In the genomic region with DNA sequence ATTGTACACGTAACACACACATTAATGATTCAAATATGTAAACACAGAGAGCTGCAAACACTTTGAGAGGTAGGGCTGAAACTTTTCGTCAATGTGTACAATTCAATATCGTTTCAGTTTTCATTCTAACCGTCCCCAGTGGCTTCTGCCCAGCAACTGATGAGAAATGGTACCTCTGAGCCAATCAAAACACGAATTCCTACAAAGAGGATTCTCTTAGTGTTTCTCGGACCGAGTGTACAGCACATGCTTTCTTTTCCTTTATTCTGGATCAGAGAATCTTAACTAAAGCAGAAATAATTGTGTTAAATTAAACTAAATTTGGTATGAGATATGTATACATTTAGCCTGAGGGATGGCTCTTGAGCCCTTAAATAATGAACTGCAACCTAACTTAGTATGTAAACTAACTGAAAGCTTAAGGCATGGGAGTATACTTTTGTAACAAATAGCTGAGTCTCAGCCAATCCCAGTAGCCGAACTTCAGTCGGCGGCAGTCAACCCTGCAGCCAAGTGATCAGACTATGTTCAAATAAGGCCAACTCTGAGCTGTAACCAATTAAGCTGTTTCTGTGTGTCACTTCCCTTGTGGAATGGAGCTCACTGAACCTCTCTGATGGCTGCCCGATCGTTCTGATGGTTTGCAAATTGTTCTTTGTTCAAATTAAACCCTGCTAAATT, we compare ENCODE assay signal across 1 cellular context.
TF ChIP-seq lines count a peak whose summit lies in the region.

No MANE protein-coding gene starts in this region.

TF ChIP-seq in HepG2, 621 proteins besides CTCF, POLR2A, EP300 and RAD21 (continued from another document and continues in another):
- no peak for TF ChIP-seq HDAC6 (IDR thresholded peaks at IDR 0.05; ENCODE audit: low read depth, low read length)
- TF ChIP-seq ZNF777 (CRISPR knock-in tag; IDR thresholded peaks at IDR 0.05): 0 out of 2 replicates have a peak, but pooled peaks have one; percentile 37
- TF ChIP-seq RFXAP (CRISPR knock-in tag; IDR thresholded peaks at IDR 0.05; ENCODE audit: borderline replicate concordance): peak; percentile 100
- peak; percentile 27; the same call in 1 of the 2 replicates for TF ChIP-seq HOXA3 (CRISPR knock-in tag; IDR thresholded peaks at IDR 0.05)
- TF ChIP-seq JUND (CRISPR knock-in tag; IDR thresholded peaks at IDR 0.05): no peak
- TF ChIP-seq SOX13 (IDR thresholded peaks at IDR 0.05): 0 out of 2 replicates have a peak, but pooled peaks have one; percentile 32
- TF ChIP-seq SOX13 (CRISPR knock-in tag; conservative IDR thresholded peaks at IDR 0.05 in 1 of 2, IDR thresholded peaks at IDR 0.05 in 1 of 2): peak in 1 of 2 experiments; percentile 30; a peak in 1 of 4 replicates
- TF ChIP-seq, protein P1, sequence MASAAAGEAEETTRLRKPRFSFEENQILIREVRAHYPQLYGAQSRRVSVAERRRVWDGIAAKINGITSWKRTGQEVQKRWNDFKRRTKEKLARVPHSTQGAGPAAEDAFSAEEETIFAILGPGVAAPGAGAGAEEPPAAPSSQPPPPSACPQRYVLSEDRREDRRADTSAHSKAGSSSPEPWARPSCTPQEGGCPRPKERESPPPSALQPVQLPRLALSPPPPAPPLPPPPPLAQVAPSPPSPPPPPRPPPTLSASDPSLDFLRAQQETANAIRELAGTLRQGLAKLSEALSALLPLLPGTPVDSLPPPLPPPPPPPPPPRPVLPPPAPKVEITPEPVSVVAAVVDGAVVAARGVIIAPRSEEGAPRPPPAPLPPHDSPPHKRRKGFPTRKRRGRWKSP (CRISPR knock-in tag; IDR thresholded peaks at IDR 0.05): no peak
- TF ChIP-seq, protein P2, sequence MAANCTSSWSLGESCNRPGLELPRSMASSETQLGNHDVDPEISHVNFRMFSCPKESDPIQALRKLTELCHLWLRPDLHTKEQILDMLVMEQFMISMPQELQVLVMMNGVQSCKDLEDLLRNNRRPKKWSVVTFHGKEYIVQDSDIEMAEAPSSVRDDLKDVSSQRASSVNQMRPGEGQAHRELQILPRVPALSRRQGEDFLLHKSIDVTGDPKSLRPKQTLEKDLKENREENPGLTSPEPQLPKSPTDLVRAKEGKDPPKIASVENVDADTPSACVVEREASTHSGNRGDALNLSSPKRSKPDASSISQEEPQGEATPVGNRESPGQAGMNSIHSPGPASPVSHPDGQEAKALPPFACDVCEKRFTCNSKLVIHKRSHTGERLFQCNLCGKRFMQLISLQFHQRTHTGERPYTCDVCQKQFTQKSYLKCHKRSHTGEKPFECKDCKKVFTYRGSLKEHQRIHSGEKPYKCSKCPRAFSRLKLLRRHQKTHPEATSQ (CRISPR knock-in tag; IDR thresholded peaks at IDR 0.05; ENCODE audit: borderline replicate concordance): no peak
- peak; percentile 52 for TF ChIP-seq TEAD3 (CRISPR knock-in tag; optimal IDR thresholded peaks at IDR 0.05; ENCODE audit: borderline replicate concordance)
- no peak for TF ChIP-seq PAWR (CRISPR knock-in tag; IDR thresholded peaks at IDR 0.05; ENCODE audit: borderline replicate concordance)
- TF ChIP-seq TRIM24 (CRISPR knock-in tag; IDR thresholded peaks at IDR 0.05): no peak
- 0 out of 2 replicates have a peak, but pooled peaks have one; percentile 54 for TF ChIP-seq AKAP8 (CRISPR knock-in tag; IDR thresholded peaks at IDR 0.05)
- no peak for TF ChIP-seq PHF5A (CRISPR knock-in tag; IDR thresholded peaks at IDR 0.05; ENCODE audit: low read depth, unreplicated experiment)
- no peak for TF ChIP-seq MYC (CRISPR knock-in tag; IDR thresholded peaks at IDR 0.05; ENCODE audit: borderline replicate concordance)
- TF ChIP-seq, protein P3, sequence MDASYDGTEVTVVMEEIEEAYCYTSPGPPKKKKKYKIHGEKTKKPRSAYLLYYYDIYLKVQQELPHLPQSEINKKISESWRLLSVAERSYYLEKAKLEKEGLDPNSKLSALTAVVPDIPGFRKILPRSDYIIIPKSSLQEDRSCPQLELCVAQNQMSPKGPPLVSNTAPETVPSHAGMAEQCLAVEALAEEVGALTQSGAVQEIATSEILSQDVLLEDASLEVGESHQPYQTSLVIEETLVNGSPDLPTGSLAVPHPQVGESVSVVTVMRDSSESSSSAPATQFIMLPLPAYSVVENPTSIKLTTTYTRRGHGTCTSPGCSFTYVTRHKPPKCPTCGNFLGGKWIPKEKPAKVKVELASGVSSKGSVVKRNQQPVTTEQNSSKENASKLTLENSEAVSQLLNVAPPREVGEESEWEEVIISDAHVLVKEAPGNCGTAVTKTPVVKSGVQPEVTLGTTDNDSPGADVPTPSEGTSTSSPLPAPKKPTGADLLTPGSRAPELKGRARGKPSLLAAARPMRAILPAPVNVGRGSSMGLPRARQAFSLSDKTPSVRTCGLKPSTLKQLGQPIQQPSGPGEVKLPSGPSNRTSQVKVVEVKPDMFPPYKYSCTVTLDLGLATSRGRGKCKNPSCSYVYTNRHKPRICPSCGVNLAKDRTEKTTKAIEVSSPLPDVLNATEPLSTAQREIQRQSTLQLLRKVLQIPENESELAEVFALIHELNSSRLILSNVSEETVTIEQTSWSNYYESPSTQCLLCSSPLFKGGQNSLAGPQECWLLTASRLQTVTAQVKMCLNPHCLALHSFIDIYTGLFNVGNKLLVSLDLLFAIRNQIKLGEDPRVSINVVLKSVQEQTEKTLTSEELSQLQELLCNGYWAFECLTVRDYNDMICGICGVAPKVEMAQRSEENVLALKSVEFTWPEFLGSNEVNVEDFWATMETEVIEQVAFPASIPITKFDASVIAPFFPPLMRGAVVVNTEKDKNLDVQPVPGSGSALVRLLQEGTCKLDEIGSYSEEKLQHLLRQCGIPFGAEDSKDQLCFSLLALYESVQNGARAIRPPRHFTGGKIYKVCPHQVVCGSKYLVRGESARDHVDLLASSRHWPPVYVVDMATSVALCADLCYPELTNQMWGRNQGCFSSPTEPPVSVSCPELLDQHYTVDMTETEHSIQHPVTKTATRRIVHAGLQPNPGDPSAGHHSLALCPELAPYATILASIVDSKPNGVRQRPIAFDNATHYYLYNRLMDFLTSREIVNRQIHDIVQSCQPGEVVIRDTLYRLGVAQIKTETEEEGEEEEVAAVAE (CRISPR knock-in tag; IDR thresholded peaks at IDR 0.05; ENCODE audit: borderline replicate concordance): peak; percentile 97
- TF ChIP-seq AGO1 (IDR thresholded peaks at IDR 0.05; ENCODE audit: low read depth, low read length, poor library complexity, severe bottlenecking): no peak
- TF ChIP-seq ZNF670 (CRISPR knock-in tag; IDR thresholded peaks at IDR 0.05; ENCODE audit: borderline replicate concordance): peak; percentile 91; the same call in 1 of the 2 replicates
- 0 out of 2 replicates have a peak, but pooled peaks have one; percentile 7 for TF ChIP-seq SIX1 (CRISPR knock-in tag; IDR thresholded peaks at IDR 0.05; ENCODE audit: borderline replicate concordance)
- peak; percentile 40; the same call in 1 of the 2 replicates for TF ChIP-seq ZNF749 (CRISPR knock-in tag; IDR thresholded peaks at IDR 0.05; ENCODE audit: borderline replicate concordance)
- TF ChIP-seq FOXA1 (IDR thresholded peaks at IDR 0.05): no peak
- TF ChIP-seq FOXA1 (CRISPR knock-in tag; IDR thresholded peaks at IDR 0.05): peak; percentile 59
- TF ChIP-seq KMT2B (CRISPR knock-in tag; IDR thresholded peaks at IDR 0.05): peak; percentile 26; the same call in 1 of the 2 replicates
- TF ChIP-seq ARID2 (CRISPR knock-in tag; IDR thresholded peaks at IDR 0.05; ENCODE audit: borderline replicate concordance): no peak; the same call in 1 of the 2 replicates
- TF ChIP-seq YEATS4 (CRISPR knock-in tag; IDR thresholded peaks at IDR 0.05; ENCODE audit: borderline replicate concordance): peak; percentile 50; the same call in 1 of the 2 replicates
- no peak for TF ChIP-seq ZNF737 (CRISPR knock-in tag; IDR thresholded peaks at IDR 0.05; ENCODE audit: borderline replicate concordance)
- no peak for TF ChIP-seq HNF4G (IDR thresholded peaks at IDR 0.05; ENCODE audit: borderline replicate concordance, low read depth, low read length)
- no peak for TF ChIP-seq HNF4G (CRISPR knock-in tag; IDR thresholded peaks at IDR 0.05; ENCODE audit: borderline replicate concordance, low read depth)
- TF ChIP-seq, protein P4, sequence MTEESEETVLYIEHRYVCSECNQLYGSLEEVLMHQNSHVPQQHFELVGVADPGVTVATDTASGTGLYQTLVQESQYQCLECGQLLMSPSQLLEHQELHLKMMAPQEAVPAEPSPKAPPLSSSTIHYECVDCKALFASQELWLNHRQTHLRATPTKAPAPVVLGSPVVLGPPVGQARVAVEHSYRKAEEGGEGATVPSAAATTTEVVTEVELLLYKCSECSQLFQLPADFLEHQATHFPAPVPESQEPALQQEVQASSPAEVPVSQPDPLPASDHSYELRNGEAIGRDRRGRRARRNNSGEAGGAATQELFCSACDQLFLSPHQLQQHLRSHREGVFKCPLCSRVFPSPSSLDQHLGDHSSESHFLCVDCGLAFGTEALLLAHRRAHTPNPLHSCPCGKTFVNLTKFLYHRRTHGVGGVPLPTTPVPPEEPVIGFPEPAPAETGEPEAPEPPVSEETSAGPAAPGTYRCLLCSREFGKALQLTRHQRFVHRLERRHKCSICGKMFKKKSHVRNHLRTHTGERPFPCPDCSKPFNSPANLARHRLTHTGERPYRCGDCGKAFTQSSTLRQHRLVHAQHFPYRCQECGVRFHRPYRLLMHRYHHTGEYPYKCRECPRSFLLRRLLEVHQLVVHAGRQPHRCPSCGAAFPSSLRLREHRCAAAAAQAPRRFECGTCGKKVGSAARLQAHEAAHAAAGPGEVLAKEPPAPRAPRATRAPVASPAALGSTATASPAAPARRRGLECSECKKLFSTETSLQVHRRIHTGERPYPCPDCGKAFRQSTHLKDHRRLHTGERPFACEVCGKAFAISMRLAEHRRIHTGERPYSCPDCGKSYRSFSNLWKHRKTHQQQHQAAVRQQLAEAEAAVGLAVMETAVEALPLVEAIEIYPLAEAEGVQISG (CRISPR knock-in tag; IDR thresholded peaks at IDR 0.05): peak; percentile 16; the same call in 1 of the 2 replicates
- peak; percentile 76 for TF ChIP-seq POLR2AphosphoS5 (IDR thresholded peaks at IDR 0.05; ENCODE audit: low read depth, low read length)
- TF ChIP-seq ZNF296 (CRISPR knock-in tag; conservative IDR thresholded peaks at IDR 0.05): no peak
- TF ChIP-seq TBX2 (CRISPR knock-in tag; IDR thresholded peaks at IDR 0.05; ENCODE audit: borderline replicate concordance): no peak
- TF ChIP-seq ELF4 (CRISPR knock-in tag; IDR thresholded peaks at IDR 0.05; ENCODE audit: borderline replicate concordance): 0 out of 2 replicates have a peak, but pooled peaks have one; percentile 47
- TF ChIP-seq ZNF20 (CRISPR knock-in tag; IDR thresholded peaks at IDR 0.05): no peak
- TF ChIP-seq, protein P5, sequence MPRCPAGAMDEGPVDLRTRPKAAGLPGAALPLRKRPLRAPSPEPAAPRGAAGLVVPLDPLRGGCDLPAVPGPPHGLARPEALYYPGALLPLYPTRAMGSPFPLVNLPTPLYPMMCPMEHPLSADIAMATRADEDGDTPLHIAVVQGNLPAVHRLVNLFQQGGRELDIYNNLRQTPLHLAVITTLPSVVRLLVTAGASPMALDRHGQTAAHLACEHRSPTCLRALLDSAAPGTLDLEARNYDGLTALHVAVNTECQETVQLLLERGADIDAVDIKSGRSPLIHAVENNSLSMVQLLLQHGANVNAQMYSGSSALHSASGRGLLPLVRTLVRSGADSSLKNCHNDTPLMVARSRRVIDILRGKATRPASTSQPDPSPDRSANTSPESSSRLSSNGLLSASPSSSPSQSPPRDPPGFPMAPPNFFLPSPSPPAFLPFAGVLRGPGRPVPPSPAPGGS (CRISPR knock-in tag; IDR thresholded peaks at IDR 0.05): no peak
- no peak; the same call in 1 of the 2 replicates for TF ChIP-seq SMAD3 (CRISPR knock-in tag; IDR thresholded peaks at IDR 0.05)
- TF ChIP-seq, protein P6, sequence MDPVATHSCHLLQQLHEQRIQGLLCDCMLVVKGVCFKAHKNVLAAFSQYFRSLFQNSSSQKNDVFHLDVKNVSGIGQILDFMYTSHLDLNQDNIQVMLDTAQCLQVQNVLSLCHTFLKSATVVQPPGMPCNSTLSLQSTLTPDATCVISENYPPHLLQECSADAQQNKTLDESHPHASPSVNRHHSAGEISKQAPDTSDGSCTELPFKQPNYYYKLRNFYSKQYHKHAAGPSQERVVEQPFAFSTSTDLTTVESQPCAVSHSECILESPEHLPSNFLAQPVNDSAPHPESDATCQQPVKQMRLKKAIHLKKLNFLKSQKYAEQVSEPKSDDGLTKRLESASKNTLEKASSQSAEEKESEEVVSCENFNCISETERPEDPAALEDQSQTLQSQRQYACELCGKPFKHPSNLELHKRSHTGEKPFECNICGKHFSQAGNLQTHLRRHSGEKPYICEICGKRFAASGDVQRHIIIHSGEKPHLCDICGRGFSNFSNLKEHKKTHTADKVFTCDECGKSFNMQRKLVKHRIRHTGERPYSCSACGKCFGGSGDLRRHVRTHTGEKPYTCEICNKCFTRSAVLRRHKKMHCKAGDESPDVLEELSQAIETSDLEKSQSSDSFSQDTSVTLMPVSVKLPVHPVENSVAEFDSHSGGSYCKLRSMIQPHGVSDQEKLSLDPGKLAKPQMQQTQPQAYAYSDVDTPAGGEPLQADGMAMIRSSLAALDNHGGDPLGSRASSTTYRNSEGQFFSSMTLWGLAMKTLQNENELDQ (CRISPR knock-in tag; IDR thresholded peaks at IDR 0.05; ENCODE audit: borderline replicate concordance): no peak
- TF ChIP-seq ZNF292 (CRISPR knock-in tag; IDR thresholded peaks at IDR 0.05; ENCODE audit: borderline replicate concordance, low read depth): no peak
- TF ChIP-seq, protein P7, sequence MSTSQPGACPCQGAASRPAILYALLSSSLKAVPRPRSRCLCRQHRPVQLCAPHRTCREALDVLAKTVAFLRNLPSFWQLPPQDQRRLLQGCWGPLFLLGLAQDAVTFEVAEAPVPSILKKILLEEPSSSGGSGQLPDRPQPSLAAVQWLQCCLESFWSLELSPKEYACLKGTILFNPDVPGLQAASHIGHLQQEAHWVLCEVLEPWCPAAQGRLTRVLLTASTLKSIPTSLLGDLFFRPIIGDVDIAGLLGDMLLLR (CRISPR knock-in tag; IDR thresholded peaks at IDR 0.05): no peak
- TF ChIP-seq, protein P8, sequence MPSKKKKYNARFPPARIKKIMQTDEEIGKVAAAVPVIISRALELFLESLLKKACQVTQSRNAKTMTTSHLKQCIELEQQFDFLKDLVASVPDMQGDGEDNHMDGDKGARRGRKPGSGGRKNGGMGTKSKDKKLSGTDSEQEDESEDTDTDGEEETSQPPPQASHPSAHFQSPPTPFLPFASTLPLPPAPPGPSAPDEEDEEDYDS (CRISPR knock-in tag; IDR thresholded peaks at IDR 0.05): peak; percentile 86
- TF ChIP-seq, protein P9, sequence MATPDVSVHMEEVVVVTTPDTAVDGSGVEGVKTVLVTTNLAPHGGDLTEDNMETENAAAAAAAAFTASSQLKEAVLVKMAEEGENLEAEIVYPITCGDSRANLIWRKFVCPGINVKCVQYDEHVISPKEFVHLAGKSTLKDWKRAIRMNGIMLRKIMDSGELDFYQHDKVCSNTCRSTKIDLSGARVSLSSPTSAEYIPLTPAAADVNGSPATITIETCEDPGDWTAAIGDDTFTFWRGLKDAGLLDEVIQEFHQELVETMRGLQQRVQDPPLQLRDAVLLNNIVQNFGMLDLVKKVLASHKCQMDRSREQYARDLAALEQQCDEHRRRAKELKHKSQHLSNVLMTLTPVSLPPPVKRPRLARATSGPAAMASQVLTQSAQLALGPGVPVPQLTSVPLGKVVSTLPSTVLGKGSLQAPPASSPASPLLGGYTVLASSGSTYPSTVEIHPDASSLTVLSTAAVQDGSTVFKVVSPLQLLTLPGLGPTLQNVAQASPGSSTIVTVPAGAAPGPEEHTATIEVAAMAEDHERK (CRISPR knock-in tag; IDR thresholded peaks at IDR 0.05; ENCODE audit: low read depth): no peak
- TF ChIP-seq ZBTB7A (CRISPR knock-in tag; IDR thresholded peaks at IDR 0.05): no peak
